1 cellular context compared by ENCODE assay signal in the genomic region with DNA sequence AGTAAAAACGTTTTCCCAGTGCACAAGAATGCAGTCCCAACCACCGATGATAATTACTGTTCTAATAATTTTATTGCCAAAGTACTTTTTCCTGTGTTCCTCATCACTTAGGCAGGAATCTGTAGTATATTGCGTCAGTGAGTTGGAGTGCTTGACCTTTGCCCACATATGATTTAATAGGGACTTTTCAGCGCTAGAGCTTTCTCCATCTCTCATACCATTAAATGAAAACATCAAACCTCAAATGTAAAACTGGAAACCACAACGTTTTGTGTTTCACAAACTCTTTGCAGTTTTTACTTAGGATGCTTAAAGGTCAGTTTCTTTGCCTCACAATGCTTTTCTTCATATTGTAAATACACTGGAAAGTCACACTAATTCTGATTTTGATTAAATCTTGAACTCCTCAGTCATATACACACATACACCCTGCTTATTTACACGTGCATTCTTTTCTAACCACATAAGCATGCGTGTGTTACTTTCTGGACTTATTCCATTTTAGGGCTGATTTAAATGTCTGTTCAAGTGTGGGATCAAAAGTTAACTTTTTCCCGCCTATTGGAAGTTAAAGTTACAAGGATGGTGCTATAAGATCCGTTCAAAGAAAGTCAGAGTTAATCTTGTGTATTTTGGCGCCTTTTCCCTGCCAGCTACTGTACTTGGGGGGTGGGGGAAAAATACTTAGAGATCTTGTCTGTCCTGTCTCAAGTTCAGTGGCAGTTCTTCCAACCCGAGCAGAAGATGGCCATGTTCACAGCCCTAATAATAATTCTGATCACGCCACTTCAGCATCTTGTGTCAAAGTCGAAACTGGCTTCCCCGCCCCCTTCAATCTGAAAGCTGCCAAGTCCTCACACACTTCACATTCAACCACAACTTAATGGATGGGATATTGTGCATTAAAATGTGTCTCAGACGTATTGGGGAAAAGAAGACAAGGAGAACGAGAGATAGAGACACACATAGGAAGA.
TF ChIP-seq lines count a peak whose summit lies in the region.

No MANE protein-coding gene starts in this region.

TF ChIP-seq in HEK293, 187 proteins besides CTCF, POLR2A, EP300 and RAD21 (continued from another document):
- TF ChIP-seq, protein P1, sequence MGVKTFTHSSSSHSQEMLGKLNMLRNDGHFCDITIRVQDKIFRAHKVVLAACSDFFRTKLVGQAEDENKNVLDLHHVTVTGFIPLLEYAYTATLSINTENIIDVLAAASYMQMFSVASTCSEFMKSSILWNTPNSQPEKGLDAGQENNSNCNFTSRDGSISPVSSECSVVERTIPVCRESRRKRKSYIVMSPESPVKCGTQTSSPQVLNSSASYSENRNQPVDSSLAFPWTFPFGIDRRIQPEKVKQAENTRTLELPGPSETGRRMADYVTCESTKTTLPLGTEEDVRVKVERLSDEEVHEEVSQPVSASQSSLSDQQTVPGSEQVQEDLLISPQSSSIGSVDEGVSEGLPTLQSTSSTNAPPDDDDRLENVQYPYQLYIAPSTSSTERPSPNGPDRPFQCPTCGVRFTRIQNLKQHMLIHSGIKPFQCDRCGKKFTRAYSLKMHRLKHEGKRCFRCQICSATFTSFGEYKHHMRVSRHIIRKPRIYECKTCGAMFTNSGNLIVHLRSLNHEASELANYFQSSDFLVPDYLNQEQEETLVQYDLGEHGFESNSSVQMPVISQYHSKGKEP (tag by site-specific recombination; IDR thresholded peaks at IDR 0.05) = peak; percentile 72; the same call in 1 of the 2 replicates
- TF ChIP-seq ZNF610 (tag by site-specific recombination; IDR thresholded peaks at IDR 0.05; ENCODE audit: borderline replicate concordance) = no peak
- TF ChIP-seq ZNF202 (tag by site-specific recombination; IDR thresholded peaks at IDR 0.05; ENCODE audit: borderline replicate concordance) = no peak
- TF ChIP-seq HOXA7 (CRISPR knock-in tag; IDR thresholded peaks at IDR 0.05; ENCODE audit: borderline replicate concordance) = no peak
- peak; percentile 64 for TF ChIP-seq PRDM1 (tag by site-specific recombination; IDR thresholded peaks at IDR 0.05)
- TF ChIP-seq KLF10 (tag by site-specific recombination; IDR thresholded peaks at IDR 0.05) = peak; percentile 88
- TF ChIP-seq, protein P2, sequence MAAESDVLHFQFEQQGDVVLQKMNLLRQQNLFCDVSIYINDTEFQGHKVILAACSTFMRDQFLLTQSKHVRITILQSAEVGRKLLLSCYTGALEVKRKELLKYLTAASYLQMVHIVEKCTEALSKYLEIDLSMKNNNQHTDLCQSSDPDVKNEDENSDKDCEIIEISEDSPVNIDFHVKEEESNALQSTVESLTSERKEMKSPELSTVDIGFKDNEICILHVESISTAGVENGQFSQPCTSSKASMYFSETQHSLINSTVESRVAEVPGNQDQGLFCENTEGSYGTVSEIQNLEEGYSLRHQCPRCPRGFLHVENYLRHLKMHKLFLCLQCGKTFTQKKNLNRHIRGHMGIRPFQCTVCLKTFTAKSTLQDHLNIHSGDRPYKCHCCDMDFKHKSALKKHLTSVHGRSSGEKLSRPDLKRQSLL (tag by site-specific recombination; IDR thresholded peaks at IDR 0.05) = peak; percentile 97
- no peak for TF ChIP-seq OVOL3 (tag by site-specific recombination; IDR thresholded peaks at IDR 0.05)
- TF ChIP-seq ZFP69B (tag by site-specific recombination; IDR thresholded peaks at IDR 0.05) = 0 out of 2 replicates have a peak, but pooled peaks have one; percentile 4
- no peak for TF ChIP-seq ZNF747 (tag by site-specific recombination; IDR thresholded peaks at IDR 0.05)
- peak; percentile 92; the same call in 1 of the 2 replicates for TF ChIP-seq HOXD13 (CRISPR knock-in tag; IDR thresholded peaks at IDR 0.05; ENCODE audit: borderline replicate concordance)
- TF ChIP-seq ZNF785 (tag by site-specific recombination; IDR thresholded peaks at IDR 0.05) = no peak
- no peak for TF ChIP-seq ZNF354C (tag by site-specific recombination; IDR thresholded peaks at IDR 0.05; ENCODE audit: borderline replicate concordance, low read depth)
- TF ChIP-seq SP7 (tag by site-specific recombination; IDR thresholded peaks at IDR 0.05) = peak; percentile 93
- TF ChIP-seq, protein P3, sequence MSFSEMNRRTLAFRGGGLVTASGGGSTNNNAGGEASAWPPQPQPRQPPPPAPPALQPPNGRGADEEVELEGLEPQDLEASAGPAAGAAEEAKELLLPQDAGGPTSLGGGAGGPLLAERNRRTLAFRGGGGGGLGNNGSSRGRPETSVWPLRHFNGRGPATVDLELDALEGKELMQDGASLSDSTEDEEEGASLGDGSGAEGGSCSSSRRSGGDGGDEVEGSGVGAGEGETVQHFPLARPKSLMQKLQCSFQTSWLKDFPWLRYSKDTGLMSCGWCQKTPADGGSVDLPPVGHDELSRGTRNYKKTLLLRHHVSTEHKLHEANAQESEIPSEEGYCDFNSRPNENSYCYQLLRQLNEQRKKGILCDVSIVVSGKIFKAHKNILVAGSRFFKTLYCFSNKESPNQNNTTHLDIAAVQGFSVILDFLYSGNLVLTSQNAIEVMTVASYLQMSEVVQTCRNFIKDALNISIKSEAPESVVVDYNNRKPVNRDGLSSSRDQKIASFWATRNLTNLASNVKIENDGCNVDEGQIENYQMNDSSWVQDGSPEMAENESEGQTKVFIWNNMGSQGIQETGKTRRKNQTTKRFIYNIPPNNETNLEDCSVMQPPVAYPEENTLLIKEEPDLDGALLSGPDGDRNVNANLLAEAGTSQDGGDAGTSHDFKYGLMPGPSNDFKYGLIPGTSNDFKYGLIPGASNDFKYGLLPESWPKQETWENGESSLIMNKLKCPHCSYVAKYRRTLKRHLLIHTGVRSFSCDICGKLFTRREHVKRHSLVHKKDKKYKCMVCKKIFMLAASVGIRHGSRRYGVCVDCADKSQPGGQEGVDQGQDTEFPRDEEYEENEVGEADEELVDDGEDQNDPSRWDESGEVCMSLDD (tag by site-specific recombination; IDR thresholded peaks at IDR 0.05) = no peak
- TF ChIP-seq ZBTB1 (tag by site-specific recombination; IDR thresholded peaks at IDR 0.05) = no peak
- no peak for TF ChIP-seq ZNF658 (tag by site-specific recombination; IDR thresholded peaks at IDR 0.05)
- TF ChIP-seq ZNF701 (tag by site-specific recombination; IDR thresholded peaks at IDR 0.05) = no peak
- no peak for TF ChIP-seq GLIS1 (tag by site-specific recombination; IDR thresholded peaks at IDR 0.05)
- 0 out of 2 replicates have a peak, but pooled peaks have one; percentile 19 for TF ChIP-seq ZNF596 (tag by site-specific recombination; IDR thresholded peaks at IDR 0.05)
- TF ChIP-seq ZNF404 (tag by site-specific recombination; IDR thresholded peaks at IDR 0.05) = no peak
- TF ChIP-seq ZNF623 (tag by site-specific recombination; IDR thresholded peaks at IDR 0.05) = no peak; the same call in 1 of the 2 replicates
- TF ChIP-seq ZNF184 (tag by site-specific recombination; IDR thresholded peaks at IDR 0.05) = no peak
- TF ChIP-seq YY2 (tag by site-specific recombination; IDR thresholded peaks at IDR 0.05) = no peak
- TF ChIP-seq ZNF121 (tag by site-specific recombination; IDR thresholded peaks at IDR 0.05) = no peak
- TF ChIP-seq, protein P4, sequence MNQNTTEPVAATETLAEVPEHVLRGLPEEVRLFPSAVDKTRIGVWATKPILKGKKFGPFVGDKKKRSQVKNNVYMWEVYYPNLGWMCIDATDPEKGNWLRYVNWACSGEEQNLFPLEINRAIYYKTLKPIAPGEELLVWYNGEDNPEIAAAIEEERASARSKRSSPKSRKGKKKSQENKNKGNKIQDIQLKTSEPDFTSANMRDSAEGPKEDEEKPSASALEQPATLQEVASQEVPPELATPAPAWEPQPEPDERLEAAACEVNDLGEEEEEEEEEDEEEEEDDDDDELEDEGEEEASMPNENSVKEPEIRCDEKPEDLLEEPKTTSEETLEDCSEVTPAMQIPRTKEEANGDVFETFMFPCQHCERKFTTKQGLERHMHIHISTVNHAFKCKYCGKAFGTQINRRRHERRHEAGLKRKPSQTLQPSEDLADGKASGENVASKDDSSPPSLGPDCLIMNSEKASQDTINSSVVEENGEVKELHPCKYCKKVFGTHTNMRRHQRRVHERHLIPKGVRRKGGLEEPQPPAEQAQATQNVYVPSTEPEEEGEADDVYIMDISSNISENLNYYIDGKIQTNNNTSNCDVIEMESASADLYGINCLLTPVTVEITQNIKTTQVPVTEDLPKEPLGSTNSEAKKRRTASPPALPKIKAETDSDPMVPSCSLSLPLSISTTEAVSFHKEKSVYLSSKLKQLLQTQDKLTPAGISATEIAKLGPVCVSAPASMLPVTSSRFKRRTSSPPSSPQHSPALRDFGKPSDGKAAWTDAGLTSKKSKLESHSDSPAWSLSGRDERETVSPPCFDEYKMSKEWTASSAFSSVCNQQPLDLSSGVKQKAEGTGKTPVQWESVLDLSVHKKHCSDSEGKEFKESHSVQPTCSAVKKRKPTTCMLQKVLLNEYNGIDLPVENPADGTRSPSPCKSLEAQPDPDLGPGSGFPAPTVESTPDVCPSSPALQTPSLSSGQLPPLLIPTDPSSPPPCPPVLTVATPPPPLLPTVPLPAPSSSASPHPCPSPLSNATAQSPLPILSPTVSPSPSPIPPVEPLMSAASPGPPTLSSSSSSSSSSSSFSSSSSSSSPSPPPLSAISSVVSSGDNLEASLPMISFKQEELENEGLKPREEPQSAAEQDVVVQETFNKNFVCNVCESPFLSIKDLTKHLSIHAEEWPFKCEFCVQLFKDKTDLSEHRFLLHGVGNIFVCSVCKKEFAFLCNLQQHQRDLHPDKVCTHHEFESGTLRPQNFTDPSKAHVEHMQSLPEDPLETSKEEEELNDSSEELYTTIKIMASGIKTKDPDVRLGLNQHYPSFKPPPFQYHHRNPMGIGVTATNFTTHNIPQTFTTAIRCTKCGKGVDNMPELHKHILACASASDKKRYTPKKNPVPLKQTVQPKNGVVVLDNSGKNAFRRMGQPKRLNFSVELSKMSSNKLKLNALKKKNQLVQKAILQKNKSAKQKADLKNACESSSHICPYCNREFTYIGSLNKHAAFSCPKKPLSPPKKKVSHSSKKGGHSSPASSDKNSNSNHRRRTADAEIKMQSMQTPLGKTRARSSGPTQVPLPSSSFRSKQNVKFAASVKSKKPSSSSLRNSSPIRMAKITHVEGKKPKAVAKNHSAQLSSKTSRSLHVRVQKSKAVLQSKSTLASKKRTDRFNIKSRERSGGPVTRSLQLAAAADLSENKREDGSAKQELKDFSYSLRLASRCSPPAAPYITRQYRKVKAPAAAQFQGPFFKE (tag by site-specific recombination; IDR thresholded peaks at IDR 0.05; ENCODE audit: borderline replicate concordance) = no peak
- TF ChIP-seq, protein P5, sequence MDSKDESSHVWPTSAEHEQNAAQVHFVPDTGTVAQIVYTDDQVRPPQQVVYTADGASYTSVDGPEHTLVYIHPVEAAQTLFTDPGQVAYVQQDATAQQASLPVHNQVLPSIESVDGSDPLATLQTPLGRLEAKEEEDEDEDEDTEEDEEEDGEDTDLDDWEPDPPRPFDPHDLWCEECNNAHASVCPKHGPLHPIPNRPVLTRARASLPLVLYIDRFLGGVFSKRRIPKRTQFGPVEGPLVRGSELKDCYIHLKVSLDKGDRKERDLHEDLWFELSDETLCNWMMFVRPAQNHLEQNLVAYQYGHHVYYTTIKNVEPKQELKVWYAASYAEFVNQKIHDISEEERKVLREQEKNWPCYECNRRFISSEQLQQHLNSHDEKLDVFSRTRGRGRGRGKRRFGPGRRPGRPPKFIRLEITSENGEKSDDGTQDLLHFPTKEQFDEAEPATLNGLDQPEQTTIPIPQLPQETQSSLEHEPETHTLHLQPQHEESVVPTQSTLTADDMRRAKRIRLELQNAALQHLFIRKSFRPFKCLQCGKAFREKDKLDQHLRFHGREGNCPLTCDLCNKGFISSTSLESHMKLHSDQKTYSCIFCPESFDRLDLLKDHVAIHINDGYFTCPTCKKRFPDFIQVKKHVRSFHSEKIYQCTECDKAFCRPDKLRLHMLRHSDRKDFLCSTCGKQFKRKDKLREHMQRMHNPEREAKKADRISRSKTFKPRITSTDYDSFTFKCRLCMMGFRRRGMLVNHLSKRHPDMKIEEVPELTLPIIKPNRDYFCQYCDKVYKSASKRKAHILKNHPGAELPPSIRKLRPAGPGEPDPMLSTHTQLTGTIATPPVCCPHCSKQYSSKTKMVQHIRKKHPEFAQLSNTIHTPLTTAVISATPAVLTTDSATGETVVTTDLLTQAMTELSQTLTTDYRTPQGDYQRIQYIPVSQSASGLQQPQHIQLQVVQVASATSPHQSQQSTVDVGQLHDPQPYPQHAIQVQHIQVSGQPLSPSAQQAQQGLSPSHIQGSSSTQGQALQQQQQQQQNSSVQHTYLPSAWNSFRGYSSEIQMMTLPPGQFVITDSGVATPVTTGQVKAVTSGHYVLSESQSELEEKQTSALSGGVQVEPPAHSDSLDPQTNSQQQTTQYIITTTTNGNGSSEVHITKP (tag by site-specific recombination; IDR thresholded peaks at IDR 0.05) = no peak
- TF ChIP-seq FEZF1 (tag by site-specific recombination; IDR thresholded peaks at IDR 0.05) = peak; percentile 79
- TF ChIP-seq ZBTB48 (tag by site-specific recombination; IDR thresholded peaks at IDR 0.05) = no peak
- no peak for TF ChIP-seq ZNF274 (IDR thresholded peaks at IDR 0.05; ENCODE audit: low read length)
- TF ChIP-seq ZNF274 (tag by site-specific recombination; IDR thresholded peaks at IDR 0.05; ENCODE audit: borderline replicate concordance) = no peak
